In genomic region chr14:94517248-94517640, GRCh38 we compare ENCODE assay signal across 26 cellular contexts. TPM values are rescaled to one million over a fixed set of nuclear protein-coding genes. Genes with fewer than 3 reads are reported as not detected.
"Had no signal": no experiment of that assay in that cellular context is flagged by ENCODE, and none has a peak within 500 bp of the region (broad histone marks: within the 10 kb centered on the region; RNA-seq: fewer than 3 reads in every experiment).

No MANE protein-coding gene starts in this region.

- ATAC-seq: activated CD4-positive, CD25-positive, alpha-beta regulatory T cell treated with anti-CD3 and anti-CD28 coated beads, Interleukin-2, amount 50 U/mL, for 24 hours; activated T-cell treated with anti-CD3 and anti-CD28 coated beads, Interleukin-2, amount 50 U/mL, for 4 hours; heart right ventricle; left ventricle myocardium superior had no signal

- H3K4me3 ChIP-seq: esophagus muscularis mucosa, heart right ventricle, transverse colon, vagina had no signal

- H3K27me3 ChIP-seq: transverse colon, vagina had no signal

- H3K4me3 Mint-ChIP-seq: activated T-cell treated with anti-CD3 and anti-CD28 coated beads, Interleukin-2, amount 50 U/mL, for 4 hours; immature natural killer cell; memory B cell; stimulated activated naive CD8-positive, alpha-beta T cell treated with anti-CD3 and anti-CD28 coated beads, Interleukin-15, Interleukin-2, amounts not matched to agents 100 ng/mL and 50 ng/mL, for 24 hours had no signal

- H3K4me1 Mint-ChIP-seq: immature natural killer cell, memory B cell had no signal

- H3K36me3 ChIP-seq: esophagus muscularis mucosa, heart right ventricle, transverse colon, vagina had no signal

- H3K4me1 ChIP-seq: esophagus muscularis mucosa, heart right ventricle, transverse colon, vagina had no signal

- DNase-seq: activated CD4-positive, alpha-beta T cell treated with anti-CD3 and anti-CD28 coated beads, Interleukin-2, amount 50 U/mL, for 1 hour; activated CD8-positive, alpha-beta memory T cell treated with anti-CD3 and anti-CD28 coated beads, Interleukin-2, amount 50 U/mL, for 4 hours; activated effector memory CD4-positive, alpha-beta T cell treated with anti-CD3 and anti-CD28 coated beads, Interleukin-2, amount 50 U/mL, for 16 hours; activated naive CD4-positive, alpha-beta T cell treated with anti-CD3 and anti-CD28 coated beads, Interleukin-2, amount 50 U/mL, for 16 hours; activated T-cell treated with anti-CD3 and anti-CD28 coated beads, Interleukin-2, amount 50 U/mL, for 4 hours; effector CD4-positive, alpha-beta T cell; heart right ventricle; immature natural killer cell; left ventricle myocardium superior; stimulated activated CD4-positive, alpha-beta T cell treated with anti-CD3 and anti-CD28 coated beads, Interleukin-15, amount 100 ng/mL, for 24 hours; stimulated activated CD4-positive, alpha-beta T cell treated with anti-CD3 and anti-CD28 coated beads, Interleukin-2, amount 100 ng/mL, for 48 hours; T1000; transverse colon had no signal

- H3K27ac Mint-ChIP-seq: immature natural killer cell; memory B cell; progenitor cell of endocrine pancreas; stimulated activated naive CD8-positive, alpha-beta T cell treated with anti-CD3 and anti-CD28 coated beads, Interleukin-15, Interleukin-2, amounts not matched to agents 100 ng/mL and 50 ng/mL, for 24 hours had no signal

- H3K36me3 Mint-ChIP-seq: memory B cell had no signal

- H3K27me3 Mint-ChIP-seq: stimulated activated naive CD8-positive, alpha-beta T cell treated with anti-CD3 and anti-CD28 coated beads, Interleukin-15, Interleukin-2, amounts not matched to agents 100 ng/mL and 50 ng/mL, for 24 hours had no signal

- H3K9me3 ChIP-seq: esophagus muscularis mucosa, heart right ventricle, transverse colon, vagina had no signal

- H3K9me3 Mint-ChIP-seq: activated T-cell treated with anti-CD3 and anti-CD28 coated beads, Interleukin-2, amount 50 U/mL, for 4 hours had no signal

- H3K27ac ChIP-seq: esophagus muscularis mucosa, heart right ventricle, transverse colon, vagina had no signal

RNA-seq across cellular contexts. Expression of gene SERPINA12, which starts 8.0 kb away (rescaled TPM):
- total RNA-seq: activated T-cell treated with anti-CD3 and anti-CD28 coated beads, Interleukin-2, amount 50 U/mL, for 4 hours; astrocyte; cerebellum; esophagus muscularis mucosa; heart right ventricle; left ventricle myocardium superior; mononuclear cell; omental fat pad; progenitor cell of endocrine pancreas; skeletal muscle tissue; T-helper 1 cell treated with Interleukin-12 subunit alpha and Interleukin-12 subunit beta and Interleukin-4 antibody, amounts not matched to agents 30 ng/mL and 1 ng/mL, for 36 hours; transverse colon had no signal
- polyA plus RNA-seq: heart right ventricle, immature natural killer cell, neural cell had no signal

RNA-seq across cellular contexts. Expression of gene SERPINA9, which starts 41.2 kb away (rescaled TPM):
- total RNA-seq: activated T-cell treated with anti-CD3 and anti-CD28 coated beads, Interleukin-2, amount 50 U/mL, for 4 hours; astrocyte; cerebellum; esophagus muscularis mucosa; heart right ventricle; left ventricle myocardium superior; mononuclear cell; omental fat pad; progenitor cell of endocrine pancreas; skeletal muscle tissue; T-helper 1 cell treated with Interleukin-12 subunit alpha and Interleukin-12 subunit beta and Interleukin-4 antibody, amounts not matched to agents 30 ng/mL and 1 ng/mL, for 36 hours; transverse colon had no signal
- polyA plus RNA-seq: heart right ventricle, immature natural killer cell, neural cell had no signal

RNA-seq across cellular contexts. Expression of gene SERPINA4, which starts 44.0 kb away (rescaled TPM):
- total RNA-seq: activated T-cell treated with anti-CD3 and anti-CD28 coated beads, Interleukin-2, amount 50 U/mL, for 4 hours; astrocyte; cerebellum; esophagus muscularis mucosa; heart right ventricle; left ventricle myocardium superior; omental fat pad; skeletal muscle tissue; T-helper 1 cell treated with Interleukin-12 subunit alpha and Interleukin-12 subunit beta and Interleukin-4 antibody, amounts not matched to agents 30 ng/mL and 1 ng/mL, for 36 hours; transverse colon; vagina had no signal
- polyA plus RNA-seq: heart right ventricle, immature natural killer cell, neural cell had no signal
